8 cellular contexts compared by ENCODE assay signal in genomic region chr12:76029982-76030377, GRCh38. TPM values are rescaled to one million over a fixed set of nuclear protein-coding genes. Genes with fewer than 3 reads are reported as not detected.
A peak's percentile ranks its signal among the peaks of the same experiment; 100 is the strongest.
DNase-seq lines count a peak whose midpoint lies in the region; ATAC-seq and TF ChIP-seq lines count a peak whose summit lies in the region.

No MANE protein-coding gene starts in this region.

- intact Hi-C loops in psoas muscle (cut with DNase I) = loop anchor here in 1 of 2 donors (5.0 to 10.0 kb wide), 4 partner anchors 213 to 518 kb away; partner anchors contain the start of gene KRR1

- H3K36me3 Mint-ChIP-seq in activated CD8-positive, alpha-beta T cell treated with anti-CD3 and anti-CD28 coated beads, Interleukin-2, amount 10 ng/mL, durations not matched to agents 7 days and 5 days (ENCODE audit: low read depth) = peaks cover 29% of the 10 kb centered on the region

- 3 to 5% (median 3%) methylated on average over 22 of the region's 22 CpGs for WGBS in psoas muscle, 3 donors

- no peaks in the 10 kb centered on the region for H3K9me3 ChIP-seq in psoas muscle

- CTCF ChIA-PET in activated CD8-positive, alpha-beta T cell treated with anti-CD3 and anti-CD28 coated beads, Interleukin-2, amount 10 ng/mL, durations not matched to agents 7 days and 5 days (lab: Charles Lee) = interaction anchor here (0.8 to 5.7 kb wide), 10 partner anchors 9 to 546 kb away, joined by 3 to 52 read pairs (median 11); no protein-coding TSS in a partner anchor

- H3K27me3 Mint-ChIP-seq in activated CD8-positive, alpha-beta T cell treated with anti-CD3 and anti-CD28 coated beads, Interleukin-2, amount 10 ng/mL, durations not matched to agents 7 days and 5 days (ENCODE audit: low read depth) = peaks cover 11% of the 10 kb centered on the region

- H3K27ac ChIP-seq in psoas muscle = peak overlapping the region; percentile 19

- H3K4me1 Mint-ChIP-seq in activated CD8-positive, alpha-beta T cell treated with anti-CD3 and anti-CD28 coated beads, Interleukin-2, amount 10 ng/mL, durations not matched to agents 7 days and 5 days (ENCODE audit: low read depth) = peaks cover 48% of the 10 kb centered on the region

- H3K4me1 ChIP-seq in psoas muscle = peaks cover 6% of the 10 kb centered on the region

- peak overlapping the region; percentile 90 for H3K4me3 Mint-ChIP-seq in activated CD8-positive, alpha-beta T cell treated with anti-CD3 and anti-CD28 coated beads, Interleukin-2, amount 10 ng/mL, durations not matched to agents 7 days and 5 days

- no peaks in the 10 kb centered on the region for H3K36me3 ChIP-seq in psoas muscle (ENCODE audit: insufficient read depth in 1 of 2, low read depth in 1 of 2)

- H3K9me3 Mint-ChIP-seq in activated CD8-positive, alpha-beta T cell treated with anti-CD3 and anti-CD28 coated beads, Interleukin-2, amount 10 ng/mL, durations not matched to agents 7 days and 5 days (ENCODE audit: insufficient read depth) = no peaks in the 10 kb centered on the region

- in situ Hi-C loops in GM13977 (cut with MboI; ENCODE audit: low pct_unique_long_range_greater_than_20kb, low sequenced_read_pairs, unreplicated experiment) = loop anchor here (10.0 to 25.0 kb wide), 2 partner anchors 485 to 693 kb away; partner anchors contain the start of genes CAPS2 and GLIPR1L1

- POLR2A ChIA-PET in activated CD8-positive, alpha-beta T cell treated with anti-CD3 and anti-CD28 coated beads, Interleukin-2, amount 10 ng/mL, durations not matched to agents 7 days and 5 days (lab: Charles Lee) = interaction anchor here (0.6 to 4.1 kb wide), 11 partner anchors 8 to 375 kb away, joined by 3 to 114 read pairs (median 11); no protein-coding TSS in a partner anchor

- peak; percentile 21 for DNase-seq in AG20443 (ENCODE audit: low spot score)
- peak; percentile 36 for DNase-seq in GM13977 (ENCODE audit: low spot score)
- DNase-seq in activated CD8-positive, alpha-beta T cell treated with anti-CD3 and anti-CD28 coated beads, Interleukin-2, amount 10 ng/mL, durations not matched to agents 7 days and 5 days = peak; percentile 36
- DNase-seq in fibroblast of the aortic adventitia (ENCODE audit: low read depth) = peak; percentile 68
- peak in 1 of 2 donors; percentile 19 for DNase-seq in psoas muscle
- no peak for DNase-seq in GM19240 (ENCODE audit: insufficient read length, low spot score)

- H3K27me3 ChIP-seq in psoas muscle (ENCODE audit: insufficient read depth in 3 of 3, low read length in 2 of 3) = peaks cover 0 to 41% (median 3%) of the 10 kb centered on the region in 3 donors

- H3K4me3 ChIP-seq in fibroblast of the aortic adventitia (ENCODE audit: low read depth, low read length) (peak overlapping the region; percentile 97), psoas muscle (peak overlapping the region; percentile 84)

- H3K27ac Mint-ChIP-seq in activated CD8-positive, alpha-beta T cell treated with anti-CD3 and anti-CD28 coated beads, Interleukin-2, amount 10 ng/mL, durations not matched to agents 7 days and 5 days = peak overlapping the region; percentile 93

- no peak for ATAC-seq in activated CD8-positive, alpha-beta T cell treated with anti-CD3 and anti-CD28 coated beads, Interleukin-2, amount 10 ng/mL, durations not matched to agents 7 days and 5 days
- ATAC-seq in psoas muscle (no peak), HG03460 (IDR thresholded peaks at IDR 0.05; ENCODE audit: unreplicated experiment) (no peak), HG02981 (IDR thresholded peaks at IDR 0.05; ENCODE audit: unreplicated experiment) (no peak)

- no peak for TF ChIP-seq CTCF in GM13977 (IDR thresholded peaks at IDR 0.05; ENCODE audit: extremely low read depth, insufficient read depth, missing control alignments)
- no peak for TF ChIP-seq CTCF in fibroblast of the aortic adventitia (IDR thresholded peaks at IDR 0.05; ENCODE audit: insufficient read depth, low read length)
- no peak for TF ChIP-seq CTCF in psoas muscle (IDR thresholded peaks at IDR 0.05)

RNA-seq across cellular contexts. Expression of gene PHLDA1, which starts 1.6 kb away (rescaled TPM):
- total RNA-seq in activated CD8-positive, alpha-beta T cell treated with anti-CD3 and anti-CD28 coated beads, Interleukin-2, amount 10 ng/mL, durations not matched to agents 7 days and 5 days = 1 to 10 TPM; 5.6 to 6.1 TPM
- total RNA-seq in fibroblast of the aortic adventitia (ENCODE audit: low replicate concordance) (27.9 and 202 TPM in 2 replicates), psoas muscle (1 to 10 TPM; 2.2 to 3.7 (median 3.1) TPM)
- 10 to 100 TPM in 1 of 3 donors, 1 to 10 TPM in 1, under 1 TPM in 1; 0.73 to 35.6 (median 3.5) TPM for polyA plus RNA-seq in psoas muscle

RNA-seq across cellular contexts. Expression of gene NAP1L1, which starts 54.5 kb away (rescaled TPM):
- 100 to 1,000 TPM; 478 to 488 TPM for total RNA-seq in activated CD8-positive, alpha-beta T cell treated with anti-CD3 and anti-CD28 coated beads, Interleukin-2, amount 10 ng/mL, durations not matched to agents 7 days and 5 days
- 377 and 1,883 TPM in 2 replicates for total RNA-seq in fibroblast of the aortic adventitia (ENCODE audit: low replicate concordance)
- 100 to 1,000 TPM; 245 to 341 (median 291) TPM for total RNA-seq in psoas muscle
- polyA plus RNA-seq in psoas muscle = 100 to 1,000 TPM; 201 to 324 (median 231) TPM
